Comparison of ENCODE assay signal across 19 cellular contexts in the genomic region with DNA sequence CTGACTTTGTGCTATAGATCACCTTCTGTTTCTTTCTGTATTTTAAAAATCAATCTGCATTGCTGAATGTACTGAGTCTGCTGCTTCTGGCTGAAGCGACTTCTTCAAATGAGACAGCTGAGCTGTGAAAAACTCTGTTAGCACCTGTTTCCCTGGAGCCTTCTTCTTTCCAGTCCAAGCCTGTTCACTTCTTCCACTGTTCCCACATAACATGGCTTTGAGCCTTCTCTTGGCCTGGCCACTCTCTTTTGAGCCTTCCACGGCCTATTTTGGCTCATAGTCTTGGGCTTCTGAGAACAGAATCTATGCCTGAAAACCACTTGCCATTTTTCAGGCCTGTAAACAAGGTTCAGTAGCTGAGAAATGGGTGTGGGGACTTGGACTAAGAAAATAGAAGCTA.
DNase-seq lines count a peak whose midpoint lies in the region; ATAC-seq and TF ChIP-seq lines count a peak whose summit lies in the region.
"Had no signal": no experiment of that assay in that cellular context is flagged by ENCODE, and none has a peak within 500 bp of the region (broad histone marks: within the 10 kb centered on the region; RNA-seq: fewer than 3 reads in every experiment).

No MANE protein-coding gene starts in this region.

- CTCF ChIA-PET in A673 (lab: Charles Lee): no interaction called here

- no peaks in the 10 kb centered on the region for H3K36me3 Mint-ChIP-seq in natural killer cell treated with Interleukin-12 subunit alpha and Interleukin-12 subunit beta and Interleukin-15 and Interleukin-18, amount 100 ng/mL, for 72 hours
- H3K36me3 Mint-ChIP-seq: CD4-positive, CD25-positive, alpha-beta regulatory T cell; CD8-positive, alpha-beta memory T cell had no signal

- no peaks in the 10 kb centered on the region for H3K9me3 Mint-ChIP-seq in natural killer cell treated with Interleukin-12 subunit alpha and Interleukin-12 subunit beta and Interleukin-15 and Interleukin-18, amount 100 ng/mL, for 72 hours

- H3K27me3 Mint-ChIP-seq in natural killer cell treated with Interleukin-12 subunit alpha and Interleukin-12 subunit beta and Interleukin-15 and Interleukin-18, amount 100 ng/mL, for 72 hours: peaks cover 14 to 24% of the 10 kb centered on the region in 2 donors
- H3K27me3 Mint-ChIP-seq: CD4-positive, CD25-positive, alpha-beta regulatory T cell had no signal

- TF ChIP-seq CTCF in A673 (conservative IDR thresholded peaks at IDR 0.05; ENCODE audit: low read depth, low read length) (no peak), right lobe of liver (IDR thresholded peaks at IDR 0.05) (no peak)

- H3K36me3 ChIP-seq in A673 (ENCODE audit: insufficient read depth, low read length, poor library complexity, severe bottlenecking) (no peaks in the 10 kb centered on the region), right lobe of liver (no peaks in the 10 kb centered on the region)
- H3K36me3 ChIP-seq: BE2C, HAP-1 had no signal

- 66% methylated on average over 2 of the region's 2 CpGs for WGBS in right lobe of liver (ENCODE audit: insufficient coverage, low coverage, low lambda C conversion rate, missing lambda C conversion rate)

- no TSS peak for BruUV-seq in A673 (replicated peaks; lab: Mats Ljungman, UMichigan)

- DNase-seq in G401 (ENCODE audit: low spot score) (peak; percentile 3), hippocampal formation (lab: John Stamatoyannopoulos, UW) (peak; percentile 3 to 16), myocyte (ENCODE audit: low read depth) (peak; percentile 56), pons (ENCODE audit: low spot score) (peak; percentile 64), A673 (ENCODE audit: low spot score) (no peak), right lobe of liver (no peak), SHP77 (lab: John Stamatoyannopoulos, UW) (no peak)
- DNase-seq in natural killer cell treated with Interleukin-12 subunit alpha and Interleukin-12 subunit beta and Interleukin-15 and Interleukin-18, amount 100 ng/mL, for 72 hours (ENCODE audit: low spot score): no peak
- DNase-seq: 8988T; BE2C; CD4-positive, CD25-positive, alpha-beta regulatory T cell; CD8-positive, alpha-beta memory T cell; COR-L47; DMS 273 treated with DMSO at 0.1 percent for 48 hours; DMS53; DND-41; EL had no signal

- in situ Hi-C loops in G401 (cut with HindIII; ENCODE audit: low sequenced_read_pairs): no loop called here

- H3K4me1 ChIP-seq in A673 (ENCODE audit: insufficient read depth, low read length, poor library complexity, severe bottlenecking): no peaks in the 10 kb centered on the region
- no peaks in the 10 kb centered on the region for H3K4me1 ChIP-seq in right lobe of liver
- H3K4me1 ChIP-seq: BE2C, HAP-1 had no signal

- no peak overlapping the region for H3K4me3 ChIP-seq in A673 (ENCODE audit: low read depth, low read length, poor library complexity, severe bottlenecking)
- no peak overlapping the region for H3K4me3 ChIP-seq in right lobe of liver
- H3K4me3 ChIP-seq: HAP-1 had no signal

- H3K27ac ChIP-seq in A673 (ENCODE audit: low read depth, low read length, poor library complexity, severe bottlenecking): no peak overlapping the region
- H3K27ac ChIP-seq in right lobe of liver: no peak overlapping the region
- H3K27ac ChIP-seq: HL-60 had no signal

- no peak for ATAC-seq in right lobe of liver
- ATAC-seq in natural killer cell treated with Interleukin-12 subunit alpha and Interleukin-12 subunit beta and Interleukin-15 and Interleukin-18, amount 100 ng/mL, for 72 hours: no peak

- TF ChIP-seq POLR2A in right lobe of liver (IDR thresholded peaks at IDR 0.05): no peak

- no peak overlapping the region for H3K27ac Mint-ChIP-seq in natural killer cell treated with Interleukin-12 subunit alpha and Interleukin-12 subunit beta and Interleukin-15 and Interleukin-18, amount 100 ng/mL, for 72 hours
- H3K27ac Mint-ChIP-seq: CD4-positive, CD25-positive, alpha-beta regulatory T cell; CD8-positive, alpha-beta memory T cell had no signal

- no peak overlapping the region for H3K4me3 Mint-ChIP-seq in natural killer cell treated with Interleukin-12 subunit alpha and Interleukin-12 subunit beta and Interleukin-15 and Interleukin-18, amount 100 ng/mL, for 72 hours
- H3K4me3 Mint-ChIP-seq: CD4-positive, CD25-positive, alpha-beta regulatory T cell had no signal

- no peaks in the 10 kb centered on the region for H3K4me1 Mint-ChIP-seq in natural killer cell treated with Interleukin-12 subunit alpha and Interleukin-12 subunit beta and Interleukin-15 and Interleukin-18, amount 100 ng/mL, for 72 hours (ENCODE audit: low read depth in 2 of 2)
- H3K4me1 Mint-ChIP-seq: CD4-positive, CD25-positive, alpha-beta regulatory T cell; CD8-positive, alpha-beta memory T cell had no signal

- H3K27me3 ChIP-seq in A673 (replicated peaks; ENCODE audit: insufficient read depth, low read depth, low read length, poor library complexity) (no peaks in the 10 kb centered on the region), right lobe of liver (no peaks in the 10 kb centered on the region)
- H3K27me3 ChIP-seq: BE2C had no signal

- POLR2A ChIA-PET in A673 (lab: Charles Lee; ENCODE audit: low non-redundant PET): no interaction called here

- no peaks in the 10 kb centered on the region for H3K9me3 ChIP-seq in A673 (ENCODE audit: low read depth, low read length, poor library complexity, severe bottlenecking)
- no peaks in the 10 kb centered on the region for H3K9me3 ChIP-seq in right lobe of liver
- H3K9me3 ChIP-seq: BE2C, HAP-1 had no signal

- intact Hi-C loops in A673 (cut with micrococcal nuclease; ENCODE audit: unreplicated experiment): no loop called here
- intact Hi-C loops in right lobe of liver (cut with DNase I): no loop called here

Comparison
In these comparisons a context has a peak if more than half of its experiments do, and no peak if none do; other contexts are left out.
1. DNase-seq: peak in G401 (single experiment), hippocampal formation (2 of 2), myocyte (single experiment) and pons (single experiment); none in A673 (single experiment), right lobe of liver (0 of 3), SHP77 (0 of 2) and natural killer cell treated with Interleukin-12 subunit alpha and Interleukin-12 subunit beta and Interleukin-15 and Interleukin-18, amount 100 ng/mL, for 72 hours (single experiment).